ENCODE assay signal across 8 cellular contexts in the genomic region with DNA sequence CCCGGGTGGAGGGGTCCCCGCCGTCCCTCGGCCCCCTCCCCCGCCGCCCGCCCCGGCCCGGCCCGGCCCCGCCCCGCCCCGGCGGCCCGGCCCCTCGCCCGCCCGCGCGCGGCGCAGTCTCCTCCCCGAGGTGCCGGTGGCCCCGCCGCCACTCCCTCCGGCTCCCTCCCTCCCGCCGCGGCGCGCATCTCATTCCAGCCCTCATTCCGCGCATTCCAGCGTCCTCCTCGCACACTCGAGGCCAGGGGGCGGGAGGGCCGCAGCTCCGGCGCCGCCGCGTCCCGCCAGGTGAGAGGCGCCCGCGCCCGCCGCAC. TPM values are rescaled to one million over a fixed set of nuclear protein-coding genes. Genes with fewer than 3 reads are reported as not detected.
DNase-seq lines count a peak whose midpoint lies in the region; ATAC-seq lines count a peak whose summit lies in the region.

A gene (plus strand): TSS at position 204 of the 314 bp plus-strand sequence.

- H3K9me3 ChIP-seq in HUES6 (ENCODE audit: control insufficient read depth, insufficient read depth, low read depth, low read length) (no peaks in the 10 kb centered on the region), esophagus (ENCODE audit: control insufficient read depth in 2 of 2, insufficient read depth in 1 of 2, low read depth in 1 of 2, low read length in 1 of 2) (no peaks in the 10 kb centered on the region), muscle layer of duodenum (ENCODE audit: control insufficient read depth in 1 of 2, low read length in 2 of 2) (no peaks in the 10 kb centered on the region)

- peaks cover 37% of the 10 kb centered on the region for H3K4me1 ChIP-seq in HUES6 (ENCODE audit: control insufficient read depth, insufficient read depth, low read length)
- H3K4me1 ChIP-seq in esophagus (ENCODE audit: control insufficient read depth in 2 of 2, insufficient read depth in 2 of 2, low read length in 1 of 2): peaks cover 3 to 21% of the 10 kb centered on the region in 2 donors
- H3K4me1 ChIP-seq in muscle layer of duodenum (ENCODE audit: control insufficient read depth in 1 of 2, insufficient read depth in 2 of 2, low read length in 2 of 2): peaks cover 0 to 6% of the 10 kb centered on the region in 2 donors

- H3K27me3 ChIP-seq in HUES6 (ENCODE audit: control insufficient read depth, insufficient read depth, low read length) (no peaks in the 10 kb centered on the region), esophagus (ENCODE audit: control insufficient read depth in 1 of 2, insufficient read depth in 2 of 2, low read length in 2 of 2) (no peaks in the 10 kb centered on the region), muscle layer of duodenum (ENCODE audit: low read depth, low read length) (no peaks in the 10 kb centered on the region)

- H3K36me3 ChIP-seq in HUES6 (ENCODE audit: control insufficient read depth, insufficient read depth, low read length): no peaks in the 10 kb centered on the region
- H3K36me3 ChIP-seq in esophagus (ENCODE audit: control insufficient read depth in 2 of 2, insufficient read depth in 2 of 2, low read length in 1 of 2): no peaks in the 10 kb centered on the region
- no peaks in the 10 kb centered on the region for H3K36me3 ChIP-seq in muscle layer of duodenum (ENCODE audit: control insufficient read depth in 1 of 2, insufficient read depth in 2 of 2, low read length in 2 of 2)

- H3K9ac ChIP-seq in HUES6 (ENCODE audit: low read length): peak within 1 kb of the TSS; percentile 98

- 0 to 1% methylated on average over 5 to 50 of the region's 50 CpGs for WGBS in esophagus, 2 donors

- ATAC-seq in GM18907 (IDR thresholded peaks at IDR 0.05; ENCODE audit: unreplicated experiment) (no peak), GM21367 (IDR thresholded peaks at IDR 0.05; ENCODE audit: unreplicated experiment) (no peak)

- peak within 1 kb of the TSS; percentile 68 for H3K4me3 ChIP-seq in HUES6 (ENCODE audit: low read depth, low read length)
- peak within 1 kb of the TSS; percentile 72 for H3K4me3 ChIP-seq in esophagus (ENCODE audit: low read depth in 1 of 2, low read length in 2 of 2)
- peak within 1 kb of the TSS; percentile 60 to 69 for H3K4me3 ChIP-seq in muscle layer of duodenum (ENCODE audit: low read depth in 1 of 2, low read length in 2 of 2)

- DNase-seq in DMS114 treated with DMSO at 0.1 percent for 48 hours (lab: John Stamatoyannopoulos, UW; ENCODE audit: unreplicated experiment): peak; percentile 37
- peak; percentile 76 for DNase-seq in T1000 (lab: John Stamatoyannopoulos, UW)
- DNase-seq in NCI-H524 treated with DMSO at 0.1 percent for 48 hours (lab: John Stamatoyannopoulos, UW): no peak

- peak within 1 kb of the TSS; percentile 85; the same call in 1 of the 2 replicates for H3K27ac ChIP-seq in HUES6 (ENCODE audit: low read depth, low read length)
- peak within 1 kb of the TSS; percentile 75 to 80 for H3K27ac ChIP-seq in esophagus (ENCODE audit: low read depth in 2 of 2, low read length in 1 of 2)
- H3K27ac ChIP-seq in muscle layer of duodenum (ENCODE audit: low read length): peak within 1 kb of the TSS; percentile 70

RNA-seq across cellular contexts. Expression of the gene that starts here (rescaled TPM):
- polyA plus RNA-seq in esophagus: 1 to 10 TPM; 4.2 to 8.5 TPM
